ENCODE assay signal across 8 cellular contexts in genomic region chr14:35825968-35826217, GRCh38. TPM values are rescaled to one million over a fixed set of nuclear protein-coding genes. Genes with fewer than 3 reads are reported as not detected.
DNase-seq lines count a peak whose midpoint lies in the region; ATAC-seq and TF ChIP-seq lines count a peak whose summit lies in the region.

No MANE protein-coding gene starts in this region.

- dilution Hi-C loops in mammary epithelial cell (cut with HindIII; ENCODE audit: low sequenced_read_pairs) = no loop called here

- H3K4me3 ChIP-seq in HL-60 (replicated peaks; ENCODE audit: insufficient read depth, low read length) (peak overlapping the region; percentile 98), mammary epithelial cell (replicated peaks in 1 of 3; ENCODE audit: insufficient read depth in 1 of 3, low read depth in 2 of 3, low read length in 3 of 3) (peak overlapping the region; percentile 76 to 91 (median 83)), mononuclear cell (ENCODE audit: low read length) (peak overlapping the region; percentile 98)

- no peaks in the 10 kb centered on the region for H3K36me3 ChIP-seq in mammary epithelial cell (ENCODE audit: insufficient read depth, low read length)

- H2AFZ ChIP-seq in mammary epithelial cell (ENCODE audit: low read depth, low read length) = peak overlapping the region; percentile 88

- H3K9me3 ChIP-seq in mammary epithelial cell (replicated peaks; ENCODE audit: insufficient read depth, low read length) (no peaks in the 10 kb centered on the region), mononuclear cell (ENCODE audit: low read depth, low read length) (no peaks in the 10 kb centered on the region)

- peaks cover 5% of the 10 kb centered on the region for H3K4me1 ChIP-seq in mammary epithelial cell (ENCODE audit: insufficient read depth, low read length)
- H3K4me1 ChIP-seq in mononuclear cell (ENCODE audit: insufficient read depth, low read length) = peaks cover 4% of the 10 kb centered on the region

- WGBS in mammary epithelial cell (ENCODE audit: low coverage, missing lambda C conversion rate) = 3% methylated on average over 5 of the region's 6 CpGs

- H3K27me3 ChIP-seq in HL-60 (ENCODE audit: insufficient read depth, poor library complexity, severe bottlenecking) = no peaks in the 10 kb centered on the region
- H3K27me3 ChIP-seq in mammary epithelial cell (ENCODE audit: insufficient read depth, low read length) = no peaks in the 10 kb centered on the region
- H3K27me3 ChIP-seq in mononuclear cell (ENCODE audit: insufficient read depth, low read length) = no peaks in the 10 kb centered on the region

- H3K9ac ChIP-seq in mammary epithelial cell (ENCODE audit: insufficient read depth, low read length) = peak overlapping the region; percentile 54

- peak overlapping the region; percentile 93 for H3K4me2 ChIP-seq in mammary epithelial cell (ENCODE audit: insufficient read depth, low read depth, low read length)

- intact Hi-C loops in mammary epithelial cell (cut with micrococcal nuclease) = loop anchor here (1.0 kb wide), 2 partner anchors 18 to 53 kb away; no protein-coding TSS in a partner anchor

- BruUV-seq in mammary epithelial cell (replicated peaks; lab: Mats Ljungman, UMichigan) = no TSS peak

- H3K27ac ChIP-seq in 22Rv1 (peak overlapping the region; percentile 96), HL-60 (replicated peaks) (peak overlapping the region; percentile 53), mammary epithelial cell (ENCODE audit: insufficient read depth, low read depth, low read length) (peak overlapping the region; percentile 62)

- TF ChIP-seq CTCF in 22Rv1 (IDR thresholded peaks at IDR 0.05) = no peak
- TF ChIP-seq CTCF in HL-60 (IDR thresholded peaks at IDR 0.05; ENCODE audit: insufficient read depth, low read length) = no peak
- no peak for TF ChIP-seq CTCF in mammary epithelial cell (conservative IDR thresholded peaks at IDR 0.05 in 1 of 2, IDR thresholded peaks at IDR 0.05 in 1 of 2; ENCODE audit: extremely low read depth in 1 of 2, insufficient read depth in 1 of 2, low read depth in 1 of 2, low read length in 2 of 2)

- peaks cover 19% of the 10 kb centered on the region for H3K79me2 ChIP-seq in mammary epithelial cell (ENCODE audit: insufficient read depth, low read length)

- no peaks in the 10 kb centered on the region for H4K20me1 ChIP-seq in mammary epithelial cell (ENCODE audit: insufficient read depth, low read length)

- CTCF ChIA-PET in mammary epithelial cell (lab: Charles Lee; ENCODE audit: low non-redundant PET) = interaction anchor here (0.6 kb wide), 1 partner anchor 17 kb away, joined by 6 read pairs; the partner anchor contains the start of gene RALGAPA1

- in situ Hi-C loops in mammary epithelial cell (cut with MboI; ENCODE audit: low sequenced_read_pairs in 2 of 2) = no loop called here

- no peak for DNase-seq in HL-60 (ENCODE audit: low read depth in 1 of 2, low spot score in 1 of 2)
- DNase-seq in mammary epithelial cell = no peak
- no peak for DNase-seq in AG08395 (ENCODE audit: low spot score)
- DNase-seq in NCI-H1436 (lab: John Stamatoyannopoulos, UW) = no peak

- ATAC-seq in GM21390 (IDR thresholded peaks at IDR 0.05; ENCODE audit: unreplicated experiment) = no peak
- no peak for ATAC-seq in HG02884 (IDR thresholded peaks at IDR 0.05; ENCODE audit: unreplicated experiment)

RNA-seq across cellular contexts. Expression of gene BRMS1L, which starts 0.2 kb away (rescaled TPM):
- 10 to 100 TPM in 1 of 2 donors, 1 to 10 TPM in 1; 4.0 to 11.9 TPM for total RNA-seq in mammary epithelial cell
- polyA plus RNA-seq in mammary epithelial cell = 5.2 TPM
- 4.5 TPM for polyA minus RNA-seq in mammary epithelial cell
- total RNA-seq in mononuclear cell = 6.7 TPM

RNA-seq across cellular contexts. Expression of gene RALGAPA1, which starts 16.8 kb away (rescaled TPM):
- total RNA-seq in mammary epithelial cell = 10 to 100 TPM; 39.3 to 40.4 TPM
- polyA plus RNA-seq in mammary epithelial cell = 5.3 TPM
- 20.9 TPM for polyA minus RNA-seq in mammary epithelial cell
- 80.0 TPM for total RNA-seq in mononuclear cell
